ENCODE assay signal across 20 cellular contexts in genomic region chr12:111203969-111204368, GRCh38.
DNase-seq lines count a peak whose midpoint lies in the region; ATAC-seq, FAIRE-seq and TF ChIP-seq lines count a peak whose summit lies in the region.
"Had no signal": no experiment of that assay in that cellular context is flagged by ENCODE, and none has a peak within 500 bp of the region (broad histone marks: within the 10 kb centered on the region; RNA-seq: fewer than 3 reads in every experiment).

No MANE protein-coding gene starts in this region.

- H2AFZ ChIP-seq in HepG2 (ENCODE audit: low read length) (no peak overlapping the region), mesenchymal stem cell (ENCODE audit: low read depth, low read length) (no peak overlapping the region)

- CTCF ChIA-PET in HepG2 (lab: Yijun Ruan, JAX; ENCODE audit: low intra/inter-chr PET ratio, low total read pairs): no interaction called here

- H3K18ac ChIP-seq in mesenchymal stem cell (ENCODE audit: low read depth in 1 of 2, low read length in 2 of 2): no peak overlapping the region

- in situ Hi-C loops in HepG2 (cut with HindIII; ENCODE audit: extremely low pct_ligation_motif_present, low pct_unique_long_range_greater_than_20kb): no loop called here

- no peak for TF ChIP-seq CTCF in right lobe of liver (IDR thresholded peaks at IDR 0.05)
- no peak for TF ChIP-seq CTCF in HepG2 (CRISPR knock-in tag; IDR thresholded peaks at IDR 0.05)
- no peak for TF ChIP-seq CTCF in spleen (IDR thresholded peaks at IDR 0.05 in 8 of 11, conservative IDR thresholded peaks at IDR 0.05 in 3 of 11)

- H3K4me1 ChIP-seq in right lobe of liver (no peaks in the 10 kb centered on the region), HepG2 (ENCODE audit: insufficient read depth, low read length) (no peaks in the 10 kb centered on the region), spleen (no peaks in the 10 kb centered on the region), mesenchymal stem cell (ENCODE audit: control insufficient read depth, insufficient read depth, low read depth, low read length) (no peaks in the 10 kb centered on the region)
- H3K4me1 ChIP-seq: HAP-1 had no signal

- TF ChIP-seq RAD21 in HepG2 (CRISPR knock-in tag; IDR thresholded peaks at IDR 0.05): no peak

- H3K9me3 ChIP-seq in right lobe of liver (no peaks in the 10 kb centered on the region), HepG2 (ENCODE audit: low read length) (no peaks in the 10 kb centered on the region), spleen (no peaks in the 10 kb centered on the region), mesenchymal stem cell (ENCODE audit: control insufficient read depth, low read length) (no peaks in the 10 kb centered on the region)
- H3K9me3 ChIP-seq: HAP-1 had no signal

- no peak for DNase-seq in Right ventricle myocardium superior
- no peak for DNase-seq in cardiac septum (ENCODE audit: low spot score)
- DNase-seq in right lobe of liver: peak in 1 of 3 donors; percentile 71
- DNase-seq in HepG2 (ENCODE audit: low spot score): no peak
- no peak for DNase-seq in left ventricle myocardium superior
- DNase-seq in spleen: peak; percentile 31
- no peak for DNase-seq in mesenchymal stem cell
- DNase-seq: C1 segment of cervical spinal cord; Calu3; CD4-positive, alpha-beta memory T cell; COR-L47; DMS153; DND-41; GOT3; HFFc6 had no signal

- POLR2A ChIA-PET in HepG2 (lab: Yijun Ruan, JAX): no interaction called here

- H3K9ac ChIP-seq in HepG2 (ENCODE audit: insufficient read depth, low read depth, low read length) (no peak overlapping the region), mesenchymal stem cell (ENCODE audit: low read length) (no peak overlapping the region)

- ATAC-seq in Right ventricle myocardium superior (ENCODE audit: poor library complexity) (peak; percentile 83), right lobe of liver (peak; percentile 61 to 91 (median 68)), HepG2 (no peak), left ventricle myocardium superior (peak; percentile 82), HG02588 (IDR thresholded peaks at IDR 0.05; ENCODE audit: unreplicated experiment) (no peak)

- no TSS peak for BruUV-seq in HepG2 (replicated peaks; lab: Mats Ljungman, UMichigan)

- H4K8ac ChIP-seq in mesenchymal stem cell (ENCODE audit: low read length): no peak overlapping the region

- H2BK120ac ChIP-seq in mesenchymal stem cell (ENCODE audit: low read depth, low read length): no peak overlapping the region

- H4K91ac ChIP-seq in mesenchymal stem cell (ENCODE audit: low read length): no peak overlapping the region

- no peak for TF ChIP-seq EP300 in HepG2 (IDR thresholded peaks at IDR 0.05; ENCODE audit: low read depth in 2 of 2, low read length in 2 of 2)
- no peak for TF ChIP-seq EP300 in HepG2 (CRISPR knock-in tag; IDR thresholded peaks at IDR 0.05; ENCODE audit: borderline replicate concordance)

- H3K27me3 ChIP-seq in right lobe of liver (no peaks in the 10 kb centered on the region), HepG2 (ENCODE audit: control insufficient read depth in 1 of 2, insufficient read depth in 2 of 2, low read length in 2 of 2) (peaks cover 6 to 20% of the 10 kb centered on the region in 2 experiments; a peak in 3 of 5 replicates), spleen (replicated peaks in 1 of 7) (peaks cover 0 to 51% (median 19%) of the 10 kb centered on the region in 7 donors), mesenchymal stem cell (ENCODE audit: control insufficient read depth in 1 of 2, insufficient read depth in 1 of 2, low read length in 2 of 2) (peaks cover 15 to 67% of the 10 kb centered on the region in 2 experiments)

- H3K14ac ChIP-seq in mesenchymal stem cell (ENCODE audit: low read length in 2 of 2): no peak overlapping the region

- no peak overlapping the region for H2BK15ac ChIP-seq in mesenchymal stem cell (ENCODE audit: low read depth, poor library complexity, severe bottlenecking)

- H2BK5ac ChIP-seq in mesenchymal stem cell (ENCODE audit: low read depth, low read length, poor library complexity, severe bottlenecking): no peak overlapping the region

- intact Hi-C loops in Right ventricle myocardium superior (cut with DNase I) (no loop called here), cardiac septum (cut with DNase I) (no loop called here), right lobe of liver (cut with DNase I) (no loop called here), HepG2 (cut with micrococcal nuclease; ENCODE audit: unreplicated experiment) (no loop called here), left ventricle myocardium superior (cut with micrococcal nuclease) (no loop called here), spleen (cut with DNase I; ENCODE audit: low total_unique reads) (no loop called here)

- no peaks in the 10 kb centered on the region for H3K79me2 ChIP-seq in HepG2 (ENCODE audit: insufficient read depth, low read length)

- H3K4ac ChIP-seq in mesenchymal stem cell (ENCODE audit: low read depth in 1 of 2, low read length in 2 of 2): no peak overlapping the region

- no peak for TF ChIP-seq POLR2A in right lobe of liver (IDR thresholded peaks at IDR 0.05)
- no peak for TF ChIP-seq POLR2A in HepG2 (IDR thresholded peaks at IDR 0.05; ENCODE audit: insufficient read depth in 1 of 2, low read depth in 2 of 2, low read length in 2 of 2)
- no peak for TF ChIP-seq POLR2A in spleen (IDR thresholded peaks at IDR 0.05)

- no peak overlapping the region for H3K4me3 ChIP-seq in right lobe of liver
- H3K4me3 ChIP-seq in HepG2 (replicated peaks in 1 of 3; ENCODE audit: insufficient read depth in 1 of 3, low read depth in 2 of 3, low read length in 3 of 3): no peak overlapping the region
- no peak overlapping the region for H3K4me3 ChIP-seq in spleen
- H3K4me3 ChIP-seq in mesenchymal stem cell (ENCODE audit: insufficient read depth in 1 of 2, low read depth in 1 of 2, low read length in 2 of 2): no peak overlapping the region
- H3K4me3 ChIP-seq: HAP-1 had no signal

- no peak overlapping the region for H2AK5ac ChIP-seq in mesenchymal stem cell (ENCODE audit: low read length, severe bottlenecking)

- no CpG with 5 or more reads among the region's 2 CpGs for WGBS in right lobe of liver (ENCODE audit: insufficient coverage, low coverage, low lambda C conversion rate, missing lambda C conversion rate)
- WGBS in HepG2 (ENCODE audit: low lambda C conversion rate): no CpG with 5 or more reads among the region's 2 CpGs
- WGBS in spleen, 5 donors: 48 to 91% (median 68%) methylated on average over 2 of the region's 2 CpGs
- 43% methylated on average over 2 of the region's 2 CpGs for WGBS in mesenchymal stem cell

- FAIRE-seq in HepG2 (lab: Jason Lieb, UNC): no peak
- FAIRE-seq: G401.6, GM12892, H54 had no signal

- no peak overlapping the region for H3K23ac ChIP-seq in mesenchymal stem cell (ENCODE audit: low read length in 2 of 2)

- H3K27ac ChIP-seq in right lobe of liver (no peak overlapping the region), HepG2 (ENCODE audit: extremely low read length, insufficient read depth, low read length) (no peak overlapping the region), spleen (no peak overlapping the region), mesenchymal stem cell (ENCODE audit: low read length, poor library complexity, severe bottlenecking) (no peak overlapping the region)

- no peak overlapping the region for H3K4me2 ChIP-seq in HepG2 (ENCODE audit: low read depth, low read length)
- no peak overlapping the region for H3K4me2 ChIP-seq in mesenchymal stem cell (ENCODE audit: low read length, poor library complexity, severe bottlenecking)

- no peaks in the 10 kb centered on the region for H3K36me3 ChIP-seq in right lobe of liver
- H3K36me3 ChIP-seq in HepG2 (replicated peaks in 1 of 2; ENCODE audit: control insufficient read depth in 1 of 2, insufficient read depth in 2 of 2, low read length in 2 of 2): no peaks in the 10 kb centered on the region
- no peaks in the 10 kb centered on the region for H3K36me3 ChIP-seq in spleen
- H3K36me3 ChIP-seq in mesenchymal stem cell (ENCODE audit: control insufficient read depth in 1 of 2, insufficient read depth in 2 of 2, low read depth in 1 of 2, low read length in 2 of 2): no peaks in the 10 kb centered on the region
- H3K36me3 ChIP-seq: HAP-1 had no signal

- no peak overlapping the region for H2BK12ac ChIP-seq in mesenchymal stem cell (ENCODE audit: low read length in 2 of 2)

- no peaks in the 10 kb centered on the region for H3K79me1 ChIP-seq in mesenchymal stem cell (replicated peaks; ENCODE audit: low read length, poor library complexity, severe bottlenecking)

- H4K20me1 ChIP-seq in HepG2 (ENCODE audit: insufficient read depth, low read length): no peaks in the 10 kb centered on the region

TF ChIP-seq in HepG2, 621 proteins besides CTCF, POLR2A, EP300 and RAD21 (continues in another document):
- TF ChIP-seq PRDM10 (CRISPR knock-in tag; IDR thresholded peaks at IDR 0.05; ENCODE audit: low read depth) (no peak), BATF2 (CRISPR knock-in tag; IDR thresholded peaks at IDR 0.05) (no peak), ZNF567 (CRISPR knock-in tag; IDR thresholded peaks at IDR 0.05; ENCODE audit: borderline replicate concordance) (no peak)

Comparison
In these comparisons a context has a peak if more than half of its experiments do, and no peak if none do; other contexts are left out.
1. ATAC-seq: peak in Right ventricle myocardium superior (single experiment), right lobe of liver (4 of 4) and left ventricle myocardium superior (single experiment); none in HepG2 (single experiment) and HG02588 (single experiment).